8 cellular contexts compared by ENCODE assay signal in genomic region chr9:36980148-36980974, GRCh38. TPM values are rescaled to one million over a fixed set of nuclear protein-coding genes. Genes with fewer than 3 reads are reported as not detected.
A peak's percentile ranks its signal among the peaks of the same experiment; 100 is the strongest.
DNase-seq lines count a peak whose midpoint lies in the region; ATAC-seq and TF ChIP-seq lines count a peak whose summit lies in the region.

No MANE protein-coding gene starts in this region.

- no peak overlapping the region for H3K9ac ChIP-seq in OCI-LY1 (ENCODE audit: low read length)

- peaks cover 43% of the 10 kb centered on the region for H3K79me2 ChIP-seq in OCI-LY1 (ENCODE audit: insufficient read depth, low read length)

- DNase-seq in ELR (ENCODE audit: low read depth): peak; percentile 28
- peak; percentile 21 for DNase-seq in Jurkat, Clone E6-1 (ENCODE audit: low read depth, low spot score)
- DNase-seq in iPS-NIHi7 (ENCODE audit: extremely low spot score): peak; percentile 85
- DNase-seq in T1000 (lab: John Stamatoyannopoulos, UW): no peak
- DNase-seq in NK-92 (lab: John Stamatoyannopoulos, UW; ENCODE audit: unreplicated experiment): no peak
- DNase-seq in activated effector memory CD4-positive, alpha-beta T cell treated with anti-CD3 and anti-CD28 coated beads, Interleukin-2, amount 50 U/mL, for 16 hours: no peak

- H2AFZ ChIP-seq in OCI-LY1 (ENCODE audit: low read length): no peak overlapping the region

- H3K36me3 ChIP-seq in OCI-LY1 (ENCODE audit: insufficient read depth, low read length): peaks cover 57% of the 10 kb centered on the region; the same call in 1 of the 2 replicates

- H3K4me1 ChIP-seq in OCI-LY1 (ENCODE audit: insufficient read depth, low read length, severe bottlenecking): peaks cover 5% of the 10 kb centered on the region

- peak; percentile 51 for TF ChIP-seq CTCF in OCI-LY1 (IDR thresholded peaks at IDR 0.05; ENCODE audit: low read length)

- H3K9me2 ChIP-seq in OCI-LY1 (ENCODE audit: low read depth, low read length): no peaks in the 10 kb centered on the region

- H3K4me3 ChIP-seq in Jurkat, Clone E6-1 (ENCODE audit: low read length): no peak overlapping the region
- H3K4me3 ChIP-seq in OCI-LY1 (ENCODE audit: low read depth, low read length, poor library complexity, severe bottlenecking): no peak overlapping the region

- no peaks in the 10 kb centered on the region for H4K20me1 ChIP-seq in OCI-LY1 (ENCODE audit: insufficient read depth, low read length)

- no peak for ATAC-seq in HG03097 (IDR thresholded peaks at IDR 0.05; ENCODE audit: low FRiP score, unreplicated experiment)

- H3F3A ChIP-seq in OCI-LY1 (ENCODE audit: insufficient read depth, low read length): no peaks in the 10 kb centered on the region

- no peak overlapping the region for H3K4me2 ChIP-seq in OCI-LY1 (ENCODE audit: low read length)

- H3K9me3 ChIP-seq in OCI-LY1 (ENCODE audit: low read length): no peaks in the 10 kb centered on the region

- no peaks in the 10 kb centered on the region for H3K27me3 ChIP-seq in OCI-LY1 (ENCODE audit: insufficient read depth, low read length)

- no peak overlapping the region for H3K27ac ChIP-seq in OCI-LY1 (ENCODE audit: low read depth, low read length, poor library complexity, severe bottlenecking)

RNA-seq across cellular contexts. Expression of gene PAX5, which starts 53.7 kb away (rescaled TPM):
- 0.10 TPM for polyA plus RNA-seq in Jurkat, Clone E6-1 (2012; ENCODE audit: insufficient read depth, insufficient read length)

Comparison
In these comparisons a context has a peak if more than half of its experiments do, and no peak if none do; other contexts are left out.
1. DNase-seq: peak in ELR (single experiment), Jurkat, Clone E6-1 (single experiment) and iPS-NIHi7 (single experiment); none in T1000 (single experiment), NK-92 (single experiment) and activated effector memory CD4-positive, alpha-beta T cell treated with anti-CD3 and anti-CD28 coated beads, Interleukin-2, amount 50 U/mL, for 16 hours (single experiment).